Comparison of ENCODE assay signal across 23 cellular contexts in the genomic region with DNA sequence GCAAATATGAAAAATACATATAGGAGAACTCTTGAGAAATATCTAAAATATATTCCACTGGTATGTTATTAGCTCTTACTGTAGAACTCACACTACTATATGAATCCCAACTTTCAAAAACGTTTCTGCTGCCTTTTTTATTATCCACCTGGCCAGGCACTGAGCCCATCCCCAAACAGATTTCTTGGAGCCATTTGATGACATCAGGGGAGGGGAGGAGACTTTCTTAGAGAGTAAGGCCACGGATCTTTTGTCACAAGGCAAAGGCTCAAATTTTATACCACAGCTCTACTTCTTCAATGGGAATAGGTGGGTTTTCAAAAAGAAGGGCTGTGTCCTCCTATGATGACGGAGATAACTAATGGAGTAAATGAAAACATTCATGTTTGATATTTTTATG.
"Had no signal": no experiment of that assay in that cellular context is flagged by ENCODE, and none has a peak within 500 bp of the region (broad histone marks: within the 10 kb centered on the region; RNA-seq: fewer than 3 reads in every experiment).

No MANE protein-coding gene starts in this region.

- H3K27ac ChIP-seq: cardiac muscle cell, esophagus squamous epithelium, lower lobe of right lung, thyroid gland, WERI-Rb-1 had no signal

- H3K27me3 Mint-ChIP-seq: activated naive CD8-positive, alpha-beta T cell had no signal

- H3K36me3 Mint-ChIP-seq: activated naive CD8-positive, alpha-beta T cell; mesothelial cell of epicardium had no signal

- H3K27me3 ChIP-seq: cardiac muscle cell, esophagus squamous epithelium, thyroid gland had no signal

- H3K4me3 Mint-ChIP-seq: activated naive CD8-positive, alpha-beta T cell; activated T-helper 1 cell treated with anti-CD3 and anti-CD28 coated beads, Interleukin-12 subunit alpha, Interleukin-12 subunit beta, Interleukin-2, Interleukin-4 antibody, amounts not matched to agents 30 ng/mL and 10 ng/mL and 1 ng/mL, durations not matched to agents 14 hours and 24 hours and 36 hours; mesothelial cell of epicardium; nephron had no signal

- FAIRE-seq: endothelial cell of umbilical vein, islet of Langerhans had no signal

- H3K4me1 ChIP-seq: esophagus squamous epithelium, lower lobe of right lung, thyroid gland had no signal

- H3K36me3 ChIP-seq: cardiac muscle cell, esophagus squamous epithelium, lower lobe of right lung, thyroid gland, WERI-Rb-1 had no signal

- H3K4me3 ChIP-seq: cardiac muscle cell, esophagus squamous epithelium, lower lobe of right lung, thyroid gland had no signal

- H3K9me3 Mint-ChIP-seq: mesothelial cell of epicardium, nephron had no signal

- H3K9me3 ChIP-seq: esophagus squamous epithelium, lower lobe of right lung, thyroid gland had no signal

- DNase-seq: activated CD4-positive, alpha-beta T cell treated with anti-CD3 and anti-CD28 coated beads, Interleukin-2, amount 50 U/mL, for 48 hours; activated gamma-delta T cell treated with Interleukin-2 at 50 U/mL for 16 hours; activated T-cell treated with anti-CD3 and anti-CD28 coated beads for 4 hours; amniotic stem cell; dermis blood vessel endothelial cell; effector memory CD4-positive, alpha-beta T cell; esophagus squamous epithelium; left cardiac atrium; lower lobe of right lung; nucleus accumbens; stimulated activated CD4-positive, alpha-beta T cell treated with anti-CD3 and anti-CD28 coated beads, Interleukin-1b, Interleukin-23, amount 100 ng/mL, for 48 hours; stimulated activated CD8-positive, alpha-beta memory T cell treated with anti-CD3 and anti-CD28 coated beads, Interleukin-4, amount 100 ng/mL, for 48 hours; stimulated activated naive CD4-positive, alpha-beta T cell; T-helper 2 cell; thyroid gland; WERI-Rb-1 had no signal

- H3K27ac Mint-ChIP-seq: activated naive CD8-positive, alpha-beta T cell; activated T-helper 1 cell treated with anti-CD3 and anti-CD28 coated beads, Interleukin-12 subunit alpha, Interleukin-12 subunit beta, Interleukin-2, Interleukin-4 antibody, amounts not matched to agents 30 ng/mL and 10 ng/mL and 1 ng/mL, durations not matched to agents 14 hours and 24 hours and 36 hours; mesothelial cell of epicardium had no signal
